ENCODE assay signal across 17 cellular contexts in the genomic region with DNA sequence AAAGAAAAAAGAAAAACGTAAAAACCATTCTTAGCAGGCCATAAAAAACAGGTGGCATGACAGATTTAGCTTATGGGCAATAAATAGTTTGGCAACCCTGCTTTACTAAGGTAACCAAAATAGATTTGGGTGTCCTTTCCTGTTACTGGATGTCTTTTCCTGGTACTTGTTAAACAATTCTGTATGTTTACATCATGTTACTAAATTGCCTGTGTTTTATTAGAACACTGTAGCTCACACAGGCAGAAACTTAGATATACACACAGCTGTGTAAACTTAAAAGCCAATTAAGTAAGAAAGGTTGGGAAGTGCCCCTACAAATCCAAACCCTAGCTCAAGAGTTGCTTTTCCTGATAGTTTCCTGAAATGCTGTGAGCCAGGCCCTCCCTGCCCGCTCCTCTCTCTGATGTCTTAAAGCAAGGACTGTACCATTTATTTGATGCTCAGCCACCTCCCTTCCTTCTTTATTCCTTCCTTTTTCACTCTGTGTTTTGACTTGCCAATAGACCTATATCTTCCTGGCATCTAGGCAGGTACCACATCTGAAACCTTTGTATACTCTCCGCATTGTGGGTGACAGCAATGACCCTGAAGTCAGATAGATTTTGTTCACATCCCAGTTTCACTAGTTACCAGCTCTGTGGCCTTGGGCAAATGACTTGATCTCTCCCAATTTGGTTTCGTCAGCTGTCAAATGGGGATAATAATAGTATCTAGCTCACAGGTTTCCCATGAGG. TPM values are rescaled to one million over a fixed set of nuclear protein-coding genes. Genes with fewer than 3 reads are reported as not detected.
DNase-seq lines count a peak whose midpoint lies in the region; ATAC-seq and TF ChIP-seq lines count a peak whose summit lies in the region.
"Had no signal": no experiment of that assay in that cellular context is flagged by ENCODE, and none has a peak within 500 bp of the region (broad histone marks: within the 10 kb centered on the region; RNA-seq: fewer than 3 reads in every experiment).

No MANE protein-coding gene starts in this region.

- DNase-seq in COLO668 (lab: John Stamatoyannopoulos, UW; ENCODE audit: unreplicated experiment) = peak; percentile 21
- DNase-seq in Karpas-422 = peak; percentile 50
- DNase-seq in NCI-H774 (lab: John Stamatoyannopoulos, UW) = peak; percentile 87
- DNase-seq in mucosa of descending colon = no peak
- no peak for DNase-seq in activated naive CD8-positive, alpha-beta T cell treated with anti-CD3 and anti-CD28 coated beads, Interleukin-2, amount 50 U/mL, for 24 hours
- DNase-seq in MCF 10A (ENCODE audit: unreplicated experiment) = no peak
- no peak for DNase-seq in effector memory CD4-positive, alpha-beta T cell
- DNase-seq: activated CD8-positive, alpha-beta T cell treated with anti-CD3 and anti-CD28 coated beads, Interleukin-2, amount 10 ng/mL, durations not matched to agents 7 days and 5 days; anterior cingulate cortex; HFFc6; Kasumi-1; kidney; NCI-H2227 treated with DMSO at 0.1 percent for 48 hours; stimulated activated naive CD8-positive, alpha-beta T cell treated with anti-CD3 and anti-CD28 coated beads, Interleukin-15, Interleukin-2, amounts not matched to agents 100 U/mL and 50 U/mL, for 24 hours; uterus had no signal

- CTCF ChIA-PET in MCF 10A (lab: Yijun Ruan, JAX) = interaction anchor here (0.6 to 1.3 kb wide), 4 partner anchors 33 to 989 kb away, joined by 3 to 5 read pairs (median 4); no protein-coding TSS in a partner anchor

- no peak overlapping the region for H3K4me3 Mint-ChIP-seq in activated naive CD8-positive, alpha-beta T cell treated with anti-CD3 and anti-CD28 coated beads, Interleukin-2, amount 50 U/mL, for 24 hours
- no peak overlapping the region for H3K4me3 Mint-ChIP-seq in MCF 10A (ENCODE audit: unreplicated experiment)
- H3K4me3 Mint-ChIP-seq: activated CD8-positive, alpha-beta T cell treated with anti-CD3 and anti-CD28 coated beads, Interleukin-2, amount 10 ng/mL, durations not matched to agents 7 days and 5 days; B cell; HFFc6 had no signal

- intact Hi-C loops in mucosa of descending colon (cut with DNase I, micrococcal nuclease) = no loop called here
- intact Hi-C loops in MCF 10A (cut with micrococcal nuclease) = no loop called here

- H3K4me1 ChIP-seq in Karpas-422 (ENCODE audit: low read length) = peaks cover 24% of the 10 kb centered on the region
- H3K4me1 ChIP-seq in mucosa of descending colon (ENCODE audit: low read depth) = peaks cover 6% of the 10 kb centered on the region
- H3K4me1 ChIP-seq in effector memory CD4-positive, alpha-beta T cell (ENCODE audit: control insufficient read depth, insufficient read depth, low read length, poor library complexity, severe bottlenecking) = peaks cover 15% of the 10 kb centered on the region

- no peaks in the 10 kb centered on the region for H4K20me1 ChIP-seq in Karpas-422 (ENCODE audit: insufficient read depth, low read depth, low read length)

- TF ChIP-seq CTCF in mucosa of descending colon (IDR thresholded peaks at IDR 0.05) = no peak
- TF ChIP-seq CTCF in MCF 10A (IDR thresholded peaks at IDR 0.05; ENCODE audit: unreplicated experiment) = no peak

- H3K27ac Mint-ChIP-seq in activated naive CD8-positive, alpha-beta T cell treated with anti-CD3 and anti-CD28 coated beads, Interleukin-2, amount 50 U/mL, for 24 hours = no peak overlapping the region
- H3K27ac Mint-ChIP-seq in MCF 10A (ENCODE audit: low read depth, unreplicated experiment) = no peak overlapping the region
- H3K27ac Mint-ChIP-seq: activated CD8-positive, alpha-beta T cell treated with anti-CD3 and anti-CD28 coated beads, Interleukin-2, amount 10 ng/mL, durations not matched to agents 7 days and 5 days; B cell; HFFc6 had no signal

- H3K9me3 ChIP-seq in Karpas-422 (ENCODE audit: low read length) (no peaks in the 10 kb centered on the region), mucosa of descending colon (no peaks in the 10 kb centered on the region)
- H3K9me3 ChIP-seq in effector memory CD4-positive, alpha-beta T cell (ENCODE audit: control insufficient read depth, low read length) = no peaks in the 10 kb centered on the region
- H3K9me3 ChIP-seq: uterus had no signal

- no peaks in the 10 kb centered on the region for H3K27me3 ChIP-seq in Karpas-422 (ENCODE audit: low read length)
- no peaks in the 10 kb centered on the region for H3K27me3 ChIP-seq in effector memory CD4-positive, alpha-beta T cell (replicated peaks; ENCODE audit: control insufficient read depth, insufficient read depth, low read length, poor library complexity, severe bottlenecking)
- H3K27me3 ChIP-seq: uterus had no signal

- H3K4me3 ChIP-seq in Karpas-422 (ENCODE audit: low read length) (peak overlapping the region; percentile 33), mucosa of descending colon (no peak overlapping the region)
- H3K4me3 ChIP-seq in effector memory CD4-positive, alpha-beta T cell (ENCODE audit: insufficient read depth, low read depth, low read length, poor library complexity, severe bottlenecking) = no peak overlapping the region
- H3K4me3 ChIP-seq: uterus had no signal

- POLR2A ChIA-PET in MCF 10A (lab: Yijun Ruan, JAX) = interaction anchor here (0.6 kb wide), 1 partner anchor 112 kb away, joined by 3 read pairs; no protein-coding TSS in a partner anchor

- no TSS peak for BruUV-seq in MCF 10A (replicated peaks; lab: Mats Ljungman, UMichigan)

- peak overlapping the region; percentile 6; the same call in 1 of the 2 replicates for H3K9ac ChIP-seq in Karpas-422 (ENCODE audit: low read length)

- peak overlapping the region; percentile 10; the same call in 1 of the 2 replicates for H2AFZ ChIP-seq in Karpas-422 (ENCODE audit: low read length)

- peaks cover 12% of the 10 kb centered on the region for H3K4me1 Mint-ChIP-seq in activated naive CD8-positive, alpha-beta T cell treated with anti-CD3 and anti-CD28 coated beads, Interleukin-2, amount 50 U/mL, for 24 hours
- peaks cover 7% of the 10 kb centered on the region for H3K4me1 Mint-ChIP-seq in MCF 10A (ENCODE audit: insufficient read depth, unreplicated experiment)

- peaks cover 11% of the 10 kb centered on the region for H3K79me2 ChIP-seq in Karpas-422 (ENCODE audit: low read length)

- peak overlapping the region; percentile 53 for H3K4me2 ChIP-seq in Karpas-422 (ENCODE audit: low read depth, low read length, poor library complexity, severe bottlenecking)

- ATAC-seq in mucosa of descending colon (peak; percentile 35), HG02623 (IDR thresholded peaks at IDR 0.05; ENCODE audit: unreplicated experiment) (no peak)
- no peak for ATAC-seq in activated naive CD8-positive, alpha-beta T cell treated with anti-CD3 and anti-CD28 coated beads, Interleukin-2, amount 50 U/mL, for 24 hours
- ATAC-seq: activated CD8-positive, alpha-beta T cell treated with anti-CD3 and anti-CD28 coated beads, Interleukin-2, amount 10 ng/mL, durations not matched to agents 7 days and 5 days; stimulated activated naive CD8-positive, alpha-beta T cell treated with anti-CD3 and anti-CD28 coated beads, Interleukin-15, Interleukin-2, amounts not matched to agents 100 U/mL and 50 U/mL, for 24 hours had no signal

- no peaks in the 10 kb centered on the region for H3K36me3 Mint-ChIP-seq in activated naive CD8-positive, alpha-beta T cell treated with anti-CD3 and anti-CD28 coated beads, Interleukin-2, amount 50 U/mL, for 24 hours (ENCODE audit: low read depth)
- peaks cover 7% of the 10 kb centered on the region for H3K36me3 Mint-ChIP-seq in MCF 10A (ENCODE audit: insufficient read depth, unreplicated experiment)

- no peaks in the 10 kb centered on the region for H3K36me3 ChIP-seq in Karpas-422 (ENCODE audit: insufficient read depth, low read length)
- no peaks in the 10 kb centered on the region for H3K36me3 ChIP-seq in mucosa of descending colon (ENCODE audit: low read depth)
- H3K36me3 ChIP-seq in effector memory CD4-positive, alpha-beta T cell (ENCODE audit: control insufficient read depth, insufficient read depth, low read length) = no peaks in the 10 kb centered on the region
- H3K36me3 ChIP-seq: uterus had no signal

- H3K9me3 Mint-ChIP-seq in activated naive CD8-positive, alpha-beta T cell treated with anti-CD3 and anti-CD28 coated beads, Interleukin-2, amount 50 U/mL, for 24 hours = no peaks in the 10 kb centered on the region
- no peaks in the 10 kb centered on the region for H3K9me3 Mint-ChIP-seq in MCF 10A (ENCODE audit: unreplicated experiment)
- H3K9me3 Mint-ChIP-seq: HFFc6 had no signal

- no peaks in the 10 kb centered on the region for H3K27me3 Mint-ChIP-seq in activated naive CD8-positive, alpha-beta T cell treated with anti-CD3 and anti-CD28 coated beads, Interleukin-2, amount 50 U/mL, for 24 hours
- no peaks in the 10 kb centered on the region for H3K27me3 Mint-ChIP-seq in MCF 10A (ENCODE audit: insufficient read depth, unreplicated experiment)
- H3K27me3 Mint-ChIP-seq: B cell had no signal

- H3K27ac ChIP-seq in Karpas-422 (ENCODE audit: low read length) = no peak overlapping the region
- H3K27ac ChIP-seq in effector memory CD4-positive, alpha-beta T cell (ENCODE audit: insufficient read depth, low read length, poor library complexity, severe bottlenecking) = no peak overlapping the region
- H3K27ac ChIP-seq: uterus had no signal

- no peaks in the 10 kb centered on the region for H3K9me2 ChIP-seq in Karpas-422 (replicated peaks; ENCODE audit: insufficient read depth, low read length)

RNA-seq across cellular contexts. Expression of a gene that starts 3.7 kb away (rescaled TPM):
- 11.7 and 15.5 TPM in 2 replicates for total RNA-seq in Karpas-422 (2014; rRNA removed; shearing (Covaris generic); ENCODE audit: low replicate concordance)
- total RNA-seq in mucosa of descending colon (10 to 100 TPM; 44.0 to 57.1 (median 47.3) TPM), MCF 10A (2022) (31.9 and 36.3 TPM in 2 replicates)

RNA-seq across cellular contexts. Expression of a gene that starts 52.0 kb away (rescaled TPM):
- total RNA-seq in Karpas-422 (2014; rRNA removed; shearing (Covaris generic); ENCODE audit: low replicate concordance) = 173 and 181 TPM in 2 replicates
- total RNA-seq in mucosa of descending colon = 10 to 100 TPM; 89.8 to 98.1 (median 93.8) TPM
- 85.9 and 95.6 TPM in 2 replicates for total RNA-seq in MCF 10A (2022)

Comparison
In these comparisons a context has a peak if more than half of its experiments do, and no peak if none do; other contexts are left out.
1. DNase-seq: peak in COLO668 (single experiment), Karpas-422 (single experiment) and NCI-H774 (single experiment); none in mucosa of descending colon (0 of 3), activated naive CD8-positive, alpha-beta T cell treated with anti-CD3 and anti-CD28 coated beads, Interleukin-2, amount 50 U/mL, for 24 hours (single experiment), MCF 10A (single experiment) and effector memory CD4-positive, alpha-beta T cell (0 of 3).